ENCODE assay signal across 21 cellular contexts in the genomic region with DNA sequence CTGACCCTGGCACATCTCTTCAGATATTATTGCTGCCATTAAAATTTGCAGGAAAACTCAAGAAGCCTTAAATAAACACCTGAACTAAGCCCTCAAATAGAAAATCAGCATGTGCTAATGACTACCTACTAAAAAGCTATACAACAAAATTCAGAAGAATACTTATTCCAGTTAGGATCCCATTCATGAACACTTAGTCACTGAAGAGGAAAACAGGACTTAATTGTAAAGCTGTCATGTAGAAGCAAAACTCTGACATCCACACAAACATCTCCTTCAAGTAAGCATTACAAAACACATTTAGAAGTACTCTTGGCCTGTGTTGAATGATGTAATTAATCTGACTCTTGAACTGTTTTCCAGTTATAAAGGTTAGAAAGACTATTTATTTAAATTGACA. TPM values are rescaled to one million over a fixed set of nuclear protein-coding genes. Genes with fewer than 3 reads are reported as not detected.
DNase-seq lines count a peak whose midpoint lies in the region; ATAC-seq, FAIRE-seq and TF ChIP-seq lines count a peak whose summit lies in the region.
"Had no signal": no experiment of that assay in that cellular context is flagged by ENCODE, and none has a peak within 500 bp of the region (broad histone marks: within the 10 kb centered on the region; RNA-seq: fewer than 3 reads in every experiment).

No MANE protein-coding gene starts in this region.

- H3K9me3 ChIP-seq in breast epithelium: no peaks in the 10 kb centered on the region
- no peaks in the 10 kb centered on the region for H3K9me3 ChIP-seq in astrocyte (ENCODE audit: insufficient read depth, low read depth, low read length)
- no peaks in the 10 kb centered on the region for H3K9me3 ChIP-seq in iPS-20b (ENCODE audit: insufficient read depth, low read depth, low read length)
- H3K9me3 ChIP-seq in psoas muscle: no peaks in the 10 kb centered on the region
- H3K9me3 ChIP-seq: A549, heart left ventricle, thyroid gland had no signal

- no peak overlapping the region for H3K4me3 Mint-ChIP-seq in MCF 10A (ENCODE audit: unreplicated experiment)
- no peak overlapping the region for H3K4me3 Mint-ChIP-seq in astrocyte (ENCODE audit: unreplicated experiment)
- H3K4me3 Mint-ChIP-seq: activated CD4-positive, alpha-beta T cell treated with anti-CD3 and anti-CD28 coated beads, Interleukin-2, amount 10 ng/mL, durations not matched to agents 24 days and 14 days; activated naive CD4-positive, alpha-beta T cell treated with anti-CD3 and anti-CD28 coated beads, Interleukin-2, amount 50 U/mL, for 24 hours; CD8-positive, alpha-beta T cell had no signal

- TF ChIP-seq CTCF in MCF 10A (IDR thresholded peaks at IDR 0.05; ENCODE audit: unreplicated experiment) (no peak), breast epithelium (IDR thresholded peaks at IDR 0.05) (no peak), astrocyte (IDR thresholded peaks at IDR 0.05; ENCODE audit: insufficient read depth, low read depth, low read length) (no peak), psoas muscle (IDR thresholded peaks at IDR 0.05) (no peak)

- POLR2A ChIA-PET in MCF 10A (lab: Yijun Ruan, JAX): interaction anchor here (1.2 to 2.1 kb wide), 5 partner anchors 9 to 80 kb away, joined by 3 to 8 read pairs (median 5); no protein-coding TSS in a partner anchor

- H3K36me3 Mint-ChIP-seq in MCF 10A (ENCODE audit: insufficient read depth, unreplicated experiment) (peaks cover 58% of the 10 kb centered on the region), astrocyte (ENCODE audit: low read depth, unreplicated experiment) (peaks cover 6% of the 10 kb centered on the region)

- H3K9me3 Mint-ChIP-seq in MCF 10A (ENCODE audit: unreplicated experiment) (no peaks in the 10 kb centered on the region), astrocyte (ENCODE audit: unreplicated experiment) (no peaks in the 10 kb centered on the region)
- H3K9me3 Mint-ChIP-seq: activated naive CD4-positive, alpha-beta T cell treated with anti-CD3 and anti-CD28 coated beads, Interleukin-2, amount 50 U/mL, for 24 hours; CD8-positive, alpha-beta T cell had no signal

- peaks cover 72% of the 10 kb centered on the region for H4K20me1 ChIP-seq in astrocyte (ENCODE audit: insufficient read depth, low read length)

- BruUV-seq in MCF 10A (replicated peaks; lab: Mats Ljungman, UMichigan): TSS peak; percentile 8

- no peak for DNase-seq in MCF 10A (ENCODE audit: unreplicated experiment)
- no peak for DNase-seq in breast epithelium (ENCODE audit: low spot score in 2 of 2)
- no peak for DNase-seq in astrocyte (ENCODE audit: low read depth)
- peak; percentile 75 for DNase-seq in superior temporal gyrus (ENCODE audit: extremely low spot score)
- no peak for DNase-seq in psoas muscle
- no peak for DNase-seq in Right ventricle myocardium inferior (ENCODE audit: missing footprints)
- DNase-seq in kidney glomerular epithelial cell (lab: John Stamatoyannopoulos, UW): no peak
- DNase-seq: activated CD4-positive, alpha-beta T cell treated with anti-CD3 and anti-CD28 coated beads, Interleukin-2, amount 10 ng/mL, durations not matched to agents 24 days and 14 days; CD8-positive, alpha-beta T cell; heart left ventricle; Kasumi-1; NCI-H2029; NK-92 treated with Interleukin-12 subunit alpha and Interleukin-12 subunit beta, amount 100 ng/mL, for 24 hours; SHP77 treated with DMSO at 0.1 percent for 48 hours; stimulated activated CD4-positive, alpha-beta T cell treated with anti-CD3 and anti-CD28 coated beads, Interleukin-2, amount 100 ng/mL, for 24 hours; stimulated activated CD8-positive, alpha-beta memory T cell treated with anti-CD3 and anti-CD28 coated beads, Interleukin-4, amount 100 ng/mL, for 48 hours; T-helper 9 cell; thyroid gland had no signal

- intact Hi-C loops in MCF 10A (cut with micrococcal nuclease) (no loop called here), breast epithelium (cut with DNase I; ENCODE audit: low total_unique reads) (no loop called here), psoas muscle (cut with DNase I) (no loop called here), Right ventricle myocardium inferior (cut with DNase I) (no loop called here)

- no peak overlapping the region for H3K4me2 ChIP-seq in astrocyte (ENCODE audit: low read length)
- H3K4me2 ChIP-seq: A549 had no signal

- H3K9ac ChIP-seq in astrocyte (ENCODE audit: low read length): no peak overlapping the region
- H3K9ac ChIP-seq in iPS-20b (ENCODE audit: low read depth, low read length): peak overlapping the region; percentile 45; the same call in 1 of the 2 replicates

- FAIRE-seq in astrocyte (lab: Jason Lieb, UNC): peak; percentile 52
- FAIRE-seq: A549 had no signal

- ATAC-seq in psoas muscle (no peak), Right ventricle myocardium inferior (no peak)
- ATAC-seq: A549; CD8-positive, alpha-beta T cell; heart left ventricle had no signal

- H3K4me3 ChIP-seq in breast epithelium: no peak overlapping the region
- no peak overlapping the region for H3K4me3 ChIP-seq in astrocyte (ENCODE audit: insufficient read depth, low read depth, low read length)
- no peak overlapping the region for H3K4me3 ChIP-seq in iPS-20b (ENCODE audit: low read length)
- H3K4me3 ChIP-seq in psoas muscle: no peak overlapping the region
- H3K4me3 ChIP-seq: A549, heart left ventricle, thyroid gland had no signal

- H3K4me1 ChIP-seq in breast epithelium (no peaks in the 10 kb centered on the region), astrocyte (ENCODE audit: insufficient read depth, low read length) (no peaks in the 10 kb centered on the region), iPS-20b (ENCODE audit: insufficient read depth, low read length) (peaks cover 25% of the 10 kb centered on the region), psoas muscle (peaks cover 29% of the 10 kb centered on the region)
- H3K4me1 ChIP-seq: A549 had no signal

- CTCF ChIA-PET in MCF 10A (lab: Yijun Ruan, JAX): interaction anchor here (1.3 kb wide), 1 partner anchor 10 kb away, joined by 5 read pairs; no protein-coding TSS in a partner anchor

- H3K27me3 ChIP-seq in breast epithelium (no peaks in the 10 kb centered on the region), astrocyte (ENCODE audit: insufficient read depth, low read length) (no peaks in the 10 kb centered on the region), iPS-20b (ENCODE audit: insufficient read depth, low read length) (no peaks in the 10 kb centered on the region), psoas muscle (ENCODE audit: insufficient read depth in 3 of 3, low read length in 2 of 3) (no peaks in the 10 kb centered on the region)
- H3K27me3 ChIP-seq: heart left ventricle, thyroid gland had no signal

- H3K36me3 ChIP-seq in breast epithelium (no peaks in the 10 kb centered on the region), astrocyte (ENCODE audit: insufficient read depth, low read length) (no peaks in the 10 kb centered on the region), iPS-20b (ENCODE audit: insufficient read depth, low read depth, low read length) (no peaks in the 10 kb centered on the region), psoas muscle (ENCODE audit: insufficient read depth in 1 of 2, low read depth in 1 of 2) (peaks cover 5 to 16% of the 10 kb centered on the region in 2 donors)
- H3K36me3 ChIP-seq: heart left ventricle, thyroid gland had no signal

- peaks cover 98% of the 10 kb centered on the region for H3K79me2 ChIP-seq in astrocyte (ENCODE audit: insufficient read depth, low read length)

- H2AFZ ChIP-seq in astrocyte (ENCODE audit: low read depth, low read length): no peak overlapping the region

- H3K4me1 Mint-ChIP-seq in MCF 10A (ENCODE audit: insufficient read depth, unreplicated experiment) (peaks cover 27% of the 10 kb centered on the region), astrocyte (ENCODE audit: low read depth, unreplicated experiment) (peaks cover 55% of the 10 kb centered on the region)

- H3K27ac ChIP-seq in breast epithelium: no peak overlapping the region
- H3K27ac ChIP-seq in astrocyte (ENCODE audit: low read depth, low read length): no peak overlapping the region
- H3K27ac ChIP-seq in iPS-20b (ENCODE audit: low read length): no peak overlapping the region
- no peak overlapping the region for H3K27ac ChIP-seq in psoas muscle
- H3K27ac ChIP-seq: A549, heart left ventricle, thyroid gland had no signal

- no peak for TF ChIP-seq POLR2A in breast epithelium (IDR thresholded peaks at IDR 0.05)

- H3K27ac Mint-ChIP-seq in MCF 10A (ENCODE audit: low read depth, unreplicated experiment) (no peak overlapping the region), astrocyte (ENCODE audit: unreplicated experiment) (peak overlapping the region; percentile 19)
- H3K27ac Mint-ChIP-seq: activated CD4-positive, alpha-beta T cell treated with anti-CD3 and anti-CD28 coated beads, Interleukin-2, amount 10 ng/mL, durations not matched to agents 24 days and 14 days; activated naive CD4-positive, alpha-beta T cell treated with anti-CD3 and anti-CD28 coated beads, Interleukin-2, amount 50 U/mL, for 24 hours; CD8-positive, alpha-beta T cell had no signal

- H3K27me3 Mint-ChIP-seq in MCF 10A (ENCODE audit: insufficient read depth, unreplicated experiment) (no peaks in the 10 kb centered on the region), astrocyte (ENCODE audit: low read depth, unreplicated experiment) (no peaks in the 10 kb centered on the region)
- H3K27me3 Mint-ChIP-seq: activated CD4-positive, alpha-beta T cell treated with anti-CD3 and anti-CD28 coated beads, Interleukin-2, amount 10 ng/mL, durations not matched to agents 24 days and 14 days; activated naive CD4-positive, alpha-beta T cell treated with anti-CD3 and anti-CD28 coated beads, Interleukin-2, amount 50 U/mL, for 24 hours had no signal

RNA-seq across cellular contexts. Expression of a gene that starts 19.9 kb away (rescaled TPM):
- total RNA-seq in MCF 10A (2022) (144 and 147 TPM in 2 replicates), breast epithelium (100 to 1,000 TPM in 2 of 3 donors, 10 to 100 TPM in 1; 95.7 to 211 (median 168) TPM), astrocyte (107 and 118 TPM in 2 replicates), psoas muscle (10 to 100 TPM; 16.2 to 59.8 (median 32.1) TPM), Right ventricle myocardium inferior (26.7 TPM)
- 10 to 100 TPM; 30.4 to 39.8 (median 39.6) TPM for polyA plus RNA-seq in psoas muscle
